ENCODE assay signal across 23 cellular contexts in genomic region chr18:23977103-23977502, GRCh38. TPM values are rescaled to one million over a fixed set of nuclear protein-coding genes. Genes with fewer than 3 reads are reported as not detected.
DNase-seq lines count a peak whose midpoint lies in the region; ATAC-seq, FAIRE-seq and TF ChIP-seq lines count a peak whose summit lies in the region.
"Had no signal": no experiment of that assay in that cellular context is flagged by ENCODE, and none has a peak within 500 bp of the region (broad histone marks: within the 10 kb centered on the region; RNA-seq: fewer than 3 reads in every experiment).

No MANE protein-coding gene starts in this region.

- TF ChIP-seq EP300 in HepG2 (IDR thresholded peaks at IDR 0.05; ENCODE audit: low read depth in 2 of 2, low read length in 2 of 2) (no peak), HepG2 (CRISPR knock-in tag; IDR thresholded peaks at IDR 0.05; ENCODE audit: borderline replicate concordance) (no peak)

- FAIRE-seq in HepG2 (lab: Jason Lieb, UNC) = no peak
- FAIRE-seq: A549, D721Med, G401.6, GM12891 had no signal

- no peak for TF ChIP-seq CTCF in HepG2 (CRISPR knock-in tag; IDR thresholded peaks at IDR 0.05)
- no peak for TF ChIP-seq CTCF in right lobe of liver (IDR thresholded peaks at IDR 0.05)
- TF ChIP-seq CTCF in HEK293 (tag by site-specific recombination; IDR thresholded peaks at IDR 0.05) = no peak

- H2AFZ ChIP-seq in HepG2 (ENCODE audit: low read length) = no peak overlapping the region

- no peak for TF ChIP-seq POLR2A in HepG2 (IDR thresholded peaks at IDR 0.05; ENCODE audit: insufficient read depth in 1 of 2, low read depth in 2 of 2, low read length in 2 of 2)
- TF ChIP-seq POLR2A in right lobe of liver (IDR thresholded peaks at IDR 0.05) = no peak

- no peak overlapping the region for H3K4me3 Mint-ChIP-seq in activated naive CD4-positive, alpha-beta T cell treated with anti-CD3 and anti-CD28 coated beads, Interleukin-2, amount 50 U/mL, for 24 hours
- no peak overlapping the region for H3K4me3 Mint-ChIP-seq in activated naive CD4-positive, alpha-beta T cell treated with anti-CD3 and anti-CD28 coated beads, Interleukin-2, amount 10 ng/mL, durations not matched to agents 7 days and 5 days
- H3K4me3 Mint-ChIP-seq in naive thymus-derived CD4-positive, alpha-beta T cell = no peak overlapping the region
- H3K4me3 Mint-ChIP-seq: CD14-positive monocyte; CD8-positive, alpha-beta T cell had no signal

- H3K4me2 ChIP-seq in HepG2 (ENCODE audit: low read depth, low read length) = no peak overlapping the region
- H3K4me2 ChIP-seq: A549, BLaER1 had no signal

- H3K27me3 Mint-ChIP-seq in activated naive CD4-positive, alpha-beta T cell treated with anti-CD3 and anti-CD28 coated beads, Interleukin-2, amount 50 U/mL, for 24 hours = no peaks in the 10 kb centered on the region
- peaks cover 12% of the 10 kb centered on the region for H3K27me3 Mint-ChIP-seq in activated naive CD4-positive, alpha-beta T cell treated with anti-CD3 and anti-CD28 coated beads, Interleukin-2, amount 10 ng/mL, durations not matched to agents 7 days and 5 days
- peaks cover 0 to 29% (median 0%) of the 10 kb centered on the region in 5 donors for H3K27me3 Mint-ChIP-seq in naive thymus-derived CD4-positive, alpha-beta T cell
- H3K27me3 Mint-ChIP-seq: CD4-positive, CD25-positive, alpha-beta regulatory T cell had no signal

- no peaks in the 10 kb centered on the region for H3K36me3 ChIP-seq in HepG2 (replicated peaks in 1 of 2; ENCODE audit: control insufficient read depth in 1 of 2, insufficient read depth in 2 of 2, low read length in 2 of 2)
- no peaks in the 10 kb centered on the region for H3K36me3 ChIP-seq in right lobe of liver
- no peaks in the 10 kb centered on the region for H3K36me3 ChIP-seq in HEK293 (ENCODE audit: control insufficient read depth in 2 of 2, insufficient read depth in 1 of 2, low read length in 2 of 2)
- no peaks in the 10 kb centered on the region for H3K36me3 ChIP-seq in naive thymus-derived CD4-positive, alpha-beta T cell (ENCODE audit: control insufficient read depth in 2 of 3, insufficient read depth in 3 of 3, low read length in 3 of 3)
- H3K36me3 ChIP-seq: BE2C, BLaER1 had no signal

- in situ Hi-C loops in HepG2 (cut with HindIII; ENCODE audit: extremely low pct_ligation_motif_present, low pct_unique_long_range_greater_than_20kb) = no loop called here
- in situ Hi-C loops in ACHN (cut with HindIII; ENCODE audit: low pct_ligation_motif_present, low pct_unique_long_range_greater_than_20kb, low sequenced_read_pairs) = no loop called here

- peaks cover 8% of the 10 kb centered on the region for H3K4me1 ChIP-seq in HepG2 (ENCODE audit: insufficient read depth, low read length)
- peaks cover 0 to under 1% (median 0%) of the 10 kb centered on the region in 4 donors for H3K4me1 ChIP-seq in right lobe of liver
- H3K4me1 ChIP-seq in HEK293 (ENCODE audit: control insufficient read depth, insufficient read depth, low read length) = no peaks in the 10 kb centered on the region
- peaks cover 19% of the 10 kb centered on the region in 2 donors for H3K4me1 ChIP-seq in naive thymus-derived CD4-positive, alpha-beta T cell (ENCODE audit: control insufficient read depth in 2 of 2, insufficient read depth in 2 of 2, low read length in 2 of 2)
- H3K4me1 ChIP-seq: BE2C, Caco-2 had no signal

- BruUV-seq in HepG2 (replicated peaks; lab: Mats Ljungman, UMichigan) = no TSS peak

- ATAC-seq in HepG2 (no peak), right lobe of liver (no peak)
- ATAC-seq in naive thymus-derived CD4-positive, alpha-beta T cell = no peak
- ATAC-seq: A549 had no signal

- peak overlapping the region; percentile 37 for H3K27ac Mint-ChIP-seq in activated naive CD4-positive, alpha-beta T cell treated with anti-CD3 and anti-CD28 coated beads, Interleukin-2, amount 50 U/mL, for 24 hours
- no peak overlapping the region for H3K27ac Mint-ChIP-seq in activated naive CD4-positive, alpha-beta T cell treated with anti-CD3 and anti-CD28 coated beads, Interleukin-2, amount 10 ng/mL, durations not matched to agents 7 days and 5 days
- H3K27ac Mint-ChIP-seq in naive thymus-derived CD4-positive, alpha-beta T cell = peak overlapping the region in 5 of 9 donors; percentile 60 to 90 (median 71)
- H3K27ac Mint-ChIP-seq: CD14-positive monocyte had no signal

- WGBS in HepG2 (ENCODE audit: low lambda C conversion rate) = 62% methylated on average over 7 of the region's 7 CpGs
- 93% methylated on average over 7 of the region's 7 CpGs for WGBS in right lobe of liver (ENCODE audit: insufficient coverage, low coverage, low lambda C conversion rate, missing lambda C conversion rate)

- H3K27ac ChIP-seq in HepG2 (ENCODE audit: extremely low read length, insufficient read depth, low read length) (no peak overlapping the region), right lobe of liver (no peak overlapping the region), HEK293 (ENCODE audit: extremely low read depth, low read depth, low read length) (no peak overlapping the region)
- no peak overlapping the region for H3K27ac ChIP-seq in naive thymus-derived CD4-positive, alpha-beta T cell (ENCODE audit: low read depth, low read length)
- H3K27ac ChIP-seq: 22Rv1, A549, BLaER1 had no signal

- H3K4me3 ChIP-seq in HepG2 (replicated peaks in 1 of 3; ENCODE audit: insufficient read depth in 1 of 3, low read depth in 2 of 3, low read length in 3 of 3) (no peak overlapping the region), right lobe of liver (no peak overlapping the region), HEK293 (ENCODE audit: low read depth, low read length) (no peak overlapping the region)
- H3K4me3 ChIP-seq in naive thymus-derived CD4-positive, alpha-beta T cell (ENCODE audit: low read length) = no peak overlapping the region
- H3K4me3 ChIP-seq: A549, BLaER1 had no signal

- H3K9me3 Mint-ChIP-seq in activated naive CD4-positive, alpha-beta T cell treated with anti-CD3 and anti-CD28 coated beads, Interleukin-2, amount 50 U/mL, for 24 hours = peaks cover 9% of the 10 kb centered on the region
- peaks cover 19% of the 10 kb centered on the region for H3K9me3 Mint-ChIP-seq in activated naive CD4-positive, alpha-beta T cell treated with anti-CD3 and anti-CD28 coated beads, Interleukin-2, amount 10 ng/mL, durations not matched to agents 7 days and 5 days
- peaks cover 0 to 18% (median 6%) of the 10 kb centered on the region in 11 donors for H3K9me3 Mint-ChIP-seq in naive thymus-derived CD4-positive, alpha-beta T cell

- peaks cover 39% of the 10 kb centered on the region for H3K4me1 Mint-ChIP-seq in activated naive CD4-positive, alpha-beta T cell treated with anti-CD3 and anti-CD28 coated beads, Interleukin-2, amount 50 U/mL, for 24 hours
- peaks cover 39% of the 10 kb centered on the region for H3K4me1 Mint-ChIP-seq in activated naive CD4-positive, alpha-beta T cell treated with anti-CD3 and anti-CD28 coated beads, Interleukin-2, amount 10 ng/mL, durations not matched to agents 7 days and 5 days
- H3K4me1 Mint-ChIP-seq in naive thymus-derived CD4-positive, alpha-beta T cell = peaks cover 12 to 51% (median 35%) of the 10 kb centered on the region in 7 donors

- intact Hi-C loops in HepG2 (cut with micrococcal nuclease; ENCODE audit: unreplicated experiment) (no loop called here), right lobe of liver (cut with DNase I) (no loop called here)
- intact Hi-C loops in naive thymus-derived CD4-positive, alpha-beta T cell (cut with micrococcal nuclease) = no loop called here

- H3K9me3 ChIP-seq in HepG2 (ENCODE audit: low read length) (no peaks in the 10 kb centered on the region), right lobe of liver (no peaks in the 10 kb centered on the region), HEK293 (ENCODE audit: control insufficient read depth, insufficient read depth, low read depth, low read length) (no peaks in the 10 kb centered on the region)
- no peaks in the 10 kb centered on the region for H3K9me3 ChIP-seq in naive thymus-derived CD4-positive, alpha-beta T cell (ENCODE audit: control insufficient read depth in 2 of 3, low read length in 3 of 3)
- H3K9me3 ChIP-seq: A549, BE2C, Caco-2 had no signal

- H3K9ac ChIP-seq in HepG2 (ENCODE audit: insufficient read depth, low read depth, low read length) = no peak overlapping the region
- H3K9ac ChIP-seq: BLaER1 had no signal

- DNase-seq in activated naive CD4-positive, alpha-beta T cell treated with anti-CD3 and anti-CD28 coated beads, Interleukin-2, amount 10 ng/mL, durations not matched to agents 7 days and 5 days = no peak
- no peak for DNase-seq in HepG2 (ENCODE audit: low spot score)
- no peak for DNase-seq in right lobe of liver
- no peak for DNase-seq in naive thymus-derived CD4-positive, alpha-beta T cell
- DNase-seq in GM19238 (ENCODE audit: insufficient read length, low spot score) = no peak
- DNase-seq in ACHN = no peak
- DNase-seq: BE2C; C1 segment of cervical spinal cord; Caco-2; Calu3; CD4-positive, CD25-positive, alpha-beta regulatory T cell; CD8-positive, alpha-beta T cell; DMS79 treated with DMSO at 0.1 percent for 48 hours; GF-D8 had no signal

- no peaks in the 10 kb centered on the region for H3K79me2 ChIP-seq in HepG2 (ENCODE audit: insufficient read depth, low read length)

- H3K36me3 Mint-ChIP-seq in activated naive CD4-positive, alpha-beta T cell treated with anti-CD3 and anti-CD28 coated beads, Interleukin-2, amount 50 U/mL, for 24 hours = peaks cover 5% of the 10 kb centered on the region
- peaks cover 25% of the 10 kb centered on the region for H3K36me3 Mint-ChIP-seq in activated naive CD4-positive, alpha-beta T cell treated with anti-CD3 and anti-CD28 coated beads, Interleukin-2, amount 10 ng/mL, durations not matched to agents 7 days and 5 days
- peaks cover 0 to 27% (median 4%) of the 10 kb centered on the region in 5 donors for H3K36me3 Mint-ChIP-seq in naive thymus-derived CD4-positive, alpha-beta T cell
- H3K36me3 Mint-ChIP-seq: CD14-positive monocyte; CD8-positive, alpha-beta T cell had no signal

- H4K20me1 ChIP-seq in HepG2 (ENCODE audit: insufficient read depth, low read length) = no peaks in the 10 kb centered on the region
- H4K20me1 ChIP-seq: BLaER1 had no signal

- CTCF ChIA-PET in activated naive CD4-positive, alpha-beta T cell treated with anti-CD3 and anti-CD28 coated beads, Interleukin-2, amount 10 ng/mL, durations not matched to agents 7 days and 5 days (lab: Charles Lee) = interaction anchor here (1.0 kb wide), 2 partner anchors 141 to 348 kb away, joined by 3 read pairs; no protein-coding TSS in a partner anchor
- CTCF ChIA-PET in HepG2 (lab: Yijun Ruan, JAX; ENCODE audit: low intra/inter-chr PET ratio, low total read pairs) = no interaction called here
- CTCF ChIA-PET in HEK293 (lab: Yijun Ruan, JAX) = interaction anchor here (0.7 kb wide), 1 partner anchor 9 kb away, joined by 4 read pairs; no protein-coding TSS in a partner anchor
- CTCF ChIA-PET in naive thymus-derived CD4-positive, alpha-beta T cell (lab: Charles Lee) = interaction anchor here (1.4 kb wide), 1 partner anchor 34 kb away, joined by 4 read pairs; no protein-coding TSS in a partner anchor

- no peak for TF ChIP-seq RAD21 in HepG2 (CRISPR knock-in tag; IDR thresholded peaks at IDR 0.05)

- peaks cover 0 to 5% of the 10 kb centered on the region in 2 experiments; a peak in 3 of 5 replicates for H3K27me3 ChIP-seq in HepG2 (ENCODE audit: control insufficient read depth in 1 of 2, insufficient read depth in 2 of 2, low read length in 2 of 2)
- H3K27me3 ChIP-seq in right lobe of liver = no peaks in the 10 kb centered on the region
- H3K27me3 ChIP-seq in naive thymus-derived CD4-positive, alpha-beta T cell (ENCODE audit: control insufficient read depth in 2 of 2, insufficient read depth in 2 of 2, low read length in 2 of 2) = no peaks in the 10 kb centered on the region
- H3K27me3 ChIP-seq: BE2C, BLaER1 had no signal

- POLR2A ChIA-PET in HepG2 (lab: Yijun Ruan, JAX) (no interaction called here), HEK293 (lab: Yijun Ruan, JAX) (no interaction called here)
- POLR2A ChIA-PET in naive thymus-derived CD4-positive, alpha-beta T cell (lab: Charles Lee) = interaction anchor here (0.6 to 3.5 kb wide), 6 partner anchors 8 to 34 kb away, joined by 3 to 14 read pairs (median 4); no protein-coding TSS in a partner anchor

RNA-seq across cellular contexts. Expression of gene TTC39C, which starts 37.5 kb away (rescaled TPM):
- 25.9 and 28.1 TPM in 2 replicates for total RNA-seq in HepG2 (2016; rRNA removed; fragmentation: Illumina TruSeq; extraction: Trizol)
- total RNA-seq in HepG2 (2016; cell fraction: cytosol; rRNA removed; fragmentation: Illumina TruSeq; extraction: Trizol; ENCODE audit: low read depth) = 52.8 and 57.1 TPM in 2 replicates
- 23.2 and 24.1 TPM in 2 replicates for total RNA-seq in HepG2 (2016; cell fraction: insoluble cytoplasmic fraction; rRNA removed; fragmentation: Illumina TruSeq; extraction: Trizol)
- 53.3 and 53.4 TPM in 2 replicates for total RNA-seq in HepG2 (2016; cell fraction: membrane; rRNA removed; fragmentation: Illumina TruSeq; extraction: Trizol)
- 21.2 and 27.7 TPM in 2 replicates for total RNA-seq in HepG2 (2016; cell fraction: nucleus; rRNA removed; fragmentation: Illumina TruSeq; extraction: Trizol)
- 14.9 and 19.1 TPM in 2 replicates for polyA plus RNA-seq in HepG2 (2011; rRNA removed)
- 8.9 and 10.8 TPM in 2 replicates for polyA plus RNA-seq in HepG2 (2011; cell fraction: cytosol; rRNA removed)
- 17.1 and 18.8 TPM in 2 replicates for polyA plus RNA-seq in HepG2 (2011; cell fraction: nucleus; rRNA removed)
- polyA plus RNA-seq in HepG2 (2012) = 9.2 and 12.3 TPM in 2 replicates
- 50.0 and 57.9 TPM in 2 replicates for polyA plus RNA-seq in HepG2 (2016; cell fraction: cytosol; fragmentation: Illumina TruSeq; extraction: Trizol; ENCODE audit: low read depth)
- polyA plus RNA-seq in HepG2 (2016; cell fraction: insoluble cytoplasmic fraction; fragmentation: Illumina TruSeq; extraction: Trizol; ENCODE audit: low read depth) = 23.4 and 24.5 TPM in 2 replicates
- polyA plus RNA-seq in HepG2 (2016; cell fraction: membrane; fragmentation: Illumina TruSeq; extraction: Trizol; ENCODE audit: low read depth) = 47.4 and 56.0 TPM in 2 replicates
- 25.5 and 26.3 TPM in 2 replicates for polyA plus RNA-seq in HepG2 (2016; cell fraction: nucleus; fragmentation: Illumina TruSeq; extraction: Trizol; ENCODE audit: insufficient read depth, low read depth)
- polyA minus RNA-seq in HepG2 (2011; rRNA and poly(A)+ RNA removed; ENCODE audit: low replicate concordance) = 10.1 and 38.1 TPM in 2 replicates
- polyA minus RNA-seq in HepG2 (2011; cell fraction: cytosol; rRNA and poly(A)+ RNA removed) = 14.6 and 16.9 TPM in 2 replicates
- polyA minus RNA-seq in HepG2 (2011; cell fraction: nucleus; rRNA and poly(A)+ RNA removed) = 31.3 and 32.3 TPM in 2 replicates
- total RNA-seq in right lobe of liver = 100 to 1,000 TPM in 2 of 6 experiments, 10 to 100 TPM in 4; 61.9 to 167 (median 84.4) TPM
- total RNA-seq in naive thymus-derived CD4-positive, alpha-beta T cell = 10 to 100 TPM; 84.1 to 98.8 (median 91.4) TPM
- 10 to 100 TPM; 51.4 to 71.2 TPM for polyA plus RNA-seq in naive thymus-derived CD4-positive, alpha-beta T cell
